ENCODE assay signal across 17 cellular contexts in genomic region chr19:33821871-33822270, GRCh38. TPM values are rescaled to one million over a fixed set of nuclear protein-coding genes. Genes with fewer than 3 reads are reported as not detected.
DNase-seq lines count a peak whose midpoint lies in the region; ATAC-seq and TF ChIP-seq lines count a peak whose summit lies in the region.
"Had no signal": no experiment of that assay in that cellular context is flagged by ENCODE, and none has a peak within 500 bp of the region (broad histone marks: within the 10 kb centered on the region; RNA-seq: fewer than 3 reads in every experiment).

No MANE protein-coding gene starts in this region.

- no peak overlapping the region for H2BK5ac ChIP-seq in mesendoderm (ENCODE audit: low read length)

- H3K4me2 ChIP-seq in GM23248 (ENCODE audit: unreplicated experiment) (no peak overlapping the region), mesendoderm (ENCODE audit: low read length) (no peak overlapping the region)
- H3K4me2 ChIP-seq: KMS-11 had no signal

- H3K9me3 ChIP-seq in GM23248 (ENCODE audit: low read depth) = no peaks in the 10 kb centered on the region
- H3K9me3 ChIP-seq in spleen = no peaks in the 10 kb centered on the region
- H3K9me3 ChIP-seq: Caco-2, thoracic aorta had no signal

- no peak overlapping the region for H4K5ac ChIP-seq in mesendoderm (ENCODE audit: low read length)

- H3K27me3 ChIP-seq in GM23248 (replicated peaks; ENCODE audit: insufficient read depth) = no peaks in the 10 kb centered on the region
- peaks cover 0 to 19% (median 0%) of the 10 kb centered on the region in 7 donors for H3K27me3 ChIP-seq in spleen (replicated peaks in 1 of 7)
- no peaks in the 10 kb centered on the region for H3K27me3 ChIP-seq in mesendoderm (ENCODE audit: insufficient read depth, low read length, poor library complexity)

- no peak overlapping the region for H3K27ac Mint-ChIP-seq in activated naive CD8-positive, alpha-beta T cell
- no peak overlapping the region for H3K27ac Mint-ChIP-seq in activated naive CD8-positive, alpha-beta T cell treated with anti-CD3 and anti-CD28 coated beads, Interleukin-2, amount 50 U/mL, for 24 hours
- H3K27ac Mint-ChIP-seq in chondrocyte (ENCODE audit: unreplicated experiment) = no peak overlapping the region
- H3K27ac Mint-ChIP-seq: stimulated activated memory B cell treated with anti-CD40 and anti-IgM and Interleukin-4, amounts not matched to agents 10 μg/mL and 1 μg/mL and 100 μg/mL, for 72 hours had no signal

- H2BK120ac ChIP-seq in mesendoderm (ENCODE audit: low read depth, low read length) = no peak overlapping the region

- H3K9ac ChIP-seq in GM23248 = no peak overlapping the region
- H3K9ac ChIP-seq in mesendoderm (ENCODE audit: low read length) = no peak overlapping the region
- H3K9ac ChIP-seq: KMS-11 had no signal

- H2BK15ac ChIP-seq in mesendoderm (replicated peaks; ENCODE audit: low read depth) = no peak overlapping the region

- in situ Hi-C loops in GM23248 (cut with MboI) = no loop called here

- no peaks in the 10 kb centered on the region for H3K36me3 Mint-ChIP-seq in activated naive CD8-positive, alpha-beta T cell
- H3K36me3 Mint-ChIP-seq in activated naive CD8-positive, alpha-beta T cell treated with anti-CD3 and anti-CD28 coated beads, Interleukin-2, amount 50 U/mL, for 24 hours (ENCODE audit: low read depth) = no peaks in the 10 kb centered on the region
- H3K36me3 Mint-ChIP-seq in chondrocyte (ENCODE audit: low read depth) = no peaks in the 10 kb centered on the region
- H3K36me3 Mint-ChIP-seq: stimulated activated memory B cell treated with anti-CD40 and anti-IgM and Interleukin-4, amounts not matched to agents 10 μg/mL and 1 μg/mL and 100 μg/mL, for 72 hours had no signal

- ATAC-seq in activated naive CD8-positive, alpha-beta T cell treated with anti-CD3 and anti-CD28 coated beads, Interleukin-2, amount 50 U/mL, for 24 hours = no peak
- ATAC-seq: stimulated activated memory B cell treated with anti-CD40 and anti-IgM and Interleukin-4, amounts not matched to agents 10 μg/mL and 1 μg/mL and 100 μg/mL, for 72 hours had no signal

- no peak for TF ChIP-seq POLR2A in spleen (IDR thresholded peaks at IDR 0.05)

- H2AFZ ChIP-seq in GM23248 = no peak overlapping the region

- DNase-seq in activated naive CD8-positive, alpha-beta T cell treated with anti-CD3 and anti-CD28 coated beads, Interleukin-2, amount 50 U/mL, for 24 hours = no peak
- DNase-seq in GM23248 = peak; percentile 44
- peak; percentile 1 for DNase-seq in chondrocyte (ENCODE audit: low spot score)
- DNase-seq in spleen = no peak
- no peak for DNase-seq in mesendoderm
- no peak for DNase-seq in stimulated activated CD4-positive, alpha-beta T cell treated with anti-CD3 and anti-CD28 coated beads, Interleukin-15, amount 100 ng/mL, for 24 hours
- DNase-seq in amniotic stem cell (lab: John Stamatoyannopoulos, UW) = no peak
- DNase-seq: Caco-2, EL, NCI-H1092, NCI-H2029 treated with DMSO at 0.1 percent for 48 hours, NCI-H446 treated with DMSO at 0.1 percent for 48 hours had no signal

- H3K4ac ChIP-seq in mesendoderm (ENCODE audit: low read depth, low read length) = no peak overlapping the region

- intact Hi-C loops in spleen (cut with DNase I; ENCODE audit: low total_unique reads) = no loop called here

- H3K27me3 Mint-ChIP-seq in activated naive CD8-positive, alpha-beta T cell = peaks cover 14% of the 10 kb centered on the region
- peaks cover 17% of the 10 kb centered on the region for H3K27me3 Mint-ChIP-seq in activated naive CD8-positive, alpha-beta T cell treated with anti-CD3 and anti-CD28 coated beads, Interleukin-2, amount 50 U/mL, for 24 hours
- no peaks in the 10 kb centered on the region for H3K27me3 Mint-ChIP-seq in chondrocyte (ENCODE audit: low read depth)

- 12 to 27% methylated on average over 2 of the region's 2 CpGs for WGBS in GM23248 (ENCODE audit: low coverage in 1 of 2, low lambda C conversion rate in 2 of 2, missing lambda C conversion rate in 2 of 2), 2 experiments
- 38 to 78% (median 54%) methylated on average over 2 of the region's 2 CpGs for WGBS in spleen, 5 donors
- no CpG with 5 or more reads among the region's 2 CpGs for WGBS in mesendoderm (ENCODE audit: extremely low coverage, insufficient coverage, low lambda C conversion rate)

- H3K4me1 ChIP-seq in GM23248 (ENCODE audit: insufficient read depth) (peaks cover 6% of the 10 kb centered on the region; the same call in 1 of the 2 replicates), spleen (peaks cover 17 to 48% (median 29%) of the 10 kb centered on the region in 6 donors), mesendoderm (ENCODE audit: control insufficient read depth, low read depth, low read length) (no peaks in the 10 kb centered on the region)

- no peaks in the 10 kb centered on the region for H4K20me1 ChIP-seq in GM23248 (ENCODE audit: insufficient read depth)

- no peaks in the 10 kb centered on the region for H3K9me2 ChIP-seq in GM23248 (ENCODE audit: insufficient read depth)

- H3K18ac ChIP-seq in mesendoderm (ENCODE audit: low read length) = no peak overlapping the region

- peaks cover 7% of the 10 kb centered on the region for H3K4me1 Mint-ChIP-seq in activated naive CD8-positive, alpha-beta T cell (ENCODE audit: low read depth)
- peaks cover 20% of the 10 kb centered on the region for H3K4me1 Mint-ChIP-seq in activated naive CD8-positive, alpha-beta T cell treated with anti-CD3 and anti-CD28 coated beads, Interleukin-2, amount 50 U/mL, for 24 hours
- H3K4me1 Mint-ChIP-seq in chondrocyte (ENCODE audit: low read depth) = peaks cover 11% of the 10 kb centered on the region

- H3K4me3 Mint-ChIP-seq in activated naive CD8-positive, alpha-beta T cell = peak overlapping the region; percentile 13
- no peak overlapping the region for H3K4me3 Mint-ChIP-seq in activated naive CD8-positive, alpha-beta T cell treated with anti-CD3 and anti-CD28 coated beads, Interleukin-2, amount 50 U/mL, for 24 hours
- H3K4me3 Mint-ChIP-seq in chondrocyte (ENCODE audit: unreplicated experiment) = no peak overlapping the region

- H2AK5ac ChIP-seq in mesendoderm (ENCODE audit: low read length) = no peak overlapping the region

- no peaks in the 10 kb centered on the region for H3K9me3 Mint-ChIP-seq in activated naive CD8-positive, alpha-beta T cell (ENCODE audit: low read depth)
- H3K9me3 Mint-ChIP-seq in activated naive CD8-positive, alpha-beta T cell treated with anti-CD3 and anti-CD28 coated beads, Interleukin-2, amount 50 U/mL, for 24 hours = no peaks in the 10 kb centered on the region
- no peaks in the 10 kb centered on the region for H3K9me3 Mint-ChIP-seq in chondrocyte (ENCODE audit: low read depth)
- H3K9me3 Mint-ChIP-seq: dendritic cell treated with granulocyte-macrophage colony-stimulating factor and Interleukin-4, amounts not matched to agents 40 ng/mL and 50 ng/mL, for 4 days; stimulated activated memory B cell treated with anti-CD40 and anti-IgM and Interleukin-4, amounts not matched to agents 10 μg/mL and 1 μg/mL and 100 μg/mL, for 72 hours had no signal

- no peak overlapping the region for H3K23ac ChIP-seq in mesendoderm (ENCODE audit: low read length)

- H3K4me3 ChIP-seq in GM23248 (no peak overlapping the region), spleen (no peak overlapping the region), mesendoderm (ENCODE audit: low read length) (no peak overlapping the region)
- H3K4me3 ChIP-seq: thoracic aorta had no signal

- H3K27ac ChIP-seq in GM23248 = no peak overlapping the region
- peak overlapping the region in 5 of 8 donors; percentile 75 to 89 (median 89) for H3K27ac ChIP-seq in spleen
- H3K27ac ChIP-seq in mesendoderm (ENCODE audit: low read depth, low read length) = no peak overlapping the region
- H3K27ac ChIP-seq: KMS-11, thoracic aorta had no signal

- no peaks in the 10 kb centered on the region; the same call in 1 of the 2 replicates for H3F3A ChIP-seq in GM23248 (ENCODE audit: insufficient read depth)

- H4K8ac ChIP-seq in mesendoderm (ENCODE audit: low read depth, low read length) = no peak overlapping the region

- no peak overlapping the region for H3K56ac ChIP-seq in mesendoderm (ENCODE audit: low read length)

- H3K36me3 ChIP-seq in GM23248 (ENCODE audit: low read depth) = no peaks in the 10 kb centered on the region
- H3K36me3 ChIP-seq in spleen = no peaks in the 10 kb centered on the region
- no peaks in the 10 kb centered on the region for H3K36me3 ChIP-seq in mesendoderm (ENCODE audit: control insufficient read depth, insufficient read depth, low read length)
- H3K36me3 ChIP-seq: thoracic aorta had no signal

- H3K79me1 ChIP-seq in mesendoderm (ENCODE audit: low read length) = no peaks in the 10 kb centered on the region

- H3K79me2 ChIP-seq in GM23248 (ENCODE audit: insufficient read depth) = no peaks in the 10 kb centered on the region
- no peaks in the 10 kb centered on the region for H3K79me2 ChIP-seq in mesendoderm (ENCODE audit: control insufficient read depth, insufficient read depth, low read length)

- TF ChIP-seq CTCF in chondrocyte (IDR thresholded peaks at IDR 0.05) (no peak), spleen (IDR thresholded peaks at IDR 0.05 in 8 of 11, conservative IDR thresholded peaks at IDR 0.05 in 3 of 11) (no peak)

RNA-seq across cellular contexts. Expression of gene KCTD15, which starts 25.2 kb away (rescaled TPM):
- total RNA-seq in GM23248 (2014; rRNA removed; shearing (Covaris generic)) = 105 and 117 TPM in 2 replicates
- 7.5 and 8.1 TPM in 2 replicates for polyA plus RNA-seq in GM23248 (2016; fragmentation: Nextera tagmentation; extraction: Ambion mirVana)
- 48.1 to 64.2 TPM (median 60.7 TPM) in 3 replicates for total RNA-seq in chondrocyte
- total RNA-seq in spleen = 10 to 100 TPM in 6 of 7 donors, 1 to 10 TPM in 1; 9.7 to 31.8 (median 23.9) TPM
- polyA plus RNA-seq in spleen = 10 to 100 TPM in 1 of 3 donors, 1 to 10 TPM in 2; 7.6 to 18.8 (median 8.5) TPM
- 28.4 TPM for polyA plus RNA-seq in mesendoderm (2013, experiment 1 of 2)
- polyA plus RNA-seq in mesendoderm (2013, experiment 2 of 2) = 28.6 TPM

Comparison
In these comparisons a context has a peak if more than half of its experiments do, and no peak if none do; other contexts are left out.
1. DNase-seq: peak in GM23248 (single experiment) and chondrocyte (single experiment); none in activated naive CD8-positive, alpha-beta T cell treated with anti-CD3 and anti-CD28 coated beads, Interleukin-2, amount 50 U/mL, for 24 hours (single experiment), spleen (single experiment), mesendoderm (single experiment), stimulated activated CD4-positive, alpha-beta T cell treated with anti-CD3 and anti-CD28 coated beads, Interleukin-15, amount 100 ng/mL, for 24 hours (single experiment) and amniotic stem cell (single experiment).
2. H3K27ac ChIP-seq: peak in spleen (5 of 8); none in GM23248 (single experiment) and mesendoderm (single experiment).